Comparison of ENCODE assay signal across 8 cellular contexts in the genomic region with DNA sequence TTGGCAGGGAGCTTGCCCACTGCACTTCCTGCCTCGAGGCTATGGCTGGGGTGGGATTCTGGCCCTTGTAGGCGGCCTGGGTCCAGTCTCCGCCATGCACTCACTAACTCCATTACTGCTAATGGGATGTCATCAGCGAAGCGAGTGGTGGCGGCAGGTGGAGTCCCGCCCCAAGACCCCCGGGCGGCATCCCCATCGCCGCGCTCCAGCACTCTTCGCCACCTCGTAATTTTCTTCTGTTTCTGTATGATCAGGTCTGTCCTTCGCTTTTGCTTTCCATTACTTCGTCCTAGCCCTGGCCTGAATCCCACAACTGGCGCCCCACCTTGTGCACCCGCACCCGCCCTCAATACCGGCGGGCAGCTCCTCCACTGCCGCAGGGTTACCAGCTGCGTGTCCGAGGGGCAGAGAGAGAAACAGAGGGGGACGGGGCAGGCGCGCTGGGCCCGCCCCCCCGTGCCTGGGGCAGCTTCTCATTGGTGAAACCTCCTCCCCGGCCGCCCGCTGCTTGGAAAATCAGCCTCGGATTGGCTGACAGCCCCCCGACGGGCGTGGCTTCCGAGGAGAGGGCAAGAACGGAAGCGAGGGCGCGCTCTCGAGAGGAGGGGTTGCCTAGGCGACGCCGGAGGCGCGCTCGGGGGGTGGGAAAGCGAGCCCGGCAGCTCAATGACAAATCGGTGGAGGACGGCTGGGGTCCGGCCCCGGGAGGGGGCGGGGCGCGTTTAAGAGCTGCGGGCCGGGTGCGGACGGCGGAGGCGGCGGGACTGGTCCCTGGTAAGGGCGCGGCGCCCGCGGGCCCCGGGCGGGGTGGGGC. TPM values are rescaled to one million over a fixed set of nuclear protein-coding genes. Genes with fewer than 3 reads are reported as not detected.
DNase-seq lines count a peak whose midpoint lies in the region; FAIRE-seq and TF ChIP-seq lines count a peak whose summit lies in the region.

A gene with protein sequence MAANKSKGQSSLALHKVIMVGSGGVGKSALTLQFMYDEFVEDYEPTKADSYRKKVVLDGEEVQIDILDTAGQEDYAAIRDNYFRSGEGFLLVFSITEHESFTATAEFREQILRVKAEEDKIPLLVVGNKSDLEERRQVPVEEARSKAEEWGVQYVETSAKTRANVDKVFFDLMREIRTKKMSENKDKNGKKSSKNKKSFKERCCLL (plus strand): TSS at position 646 of the 814 bp plus-strand sequence. CDS start 25,813 bp downstream, outside the sequence.

- FAIRE-seq in frontal cortex (lab: Jason Lieb, UNC) = no peak

- H3K9me3 ChIP-seq in neutrophil = no peaks in the 10 kb centered on the region

- no peaks in the 10 kb centered on the region for H3K9me3 Mint-ChIP-seq in activated naive CD4-positive, alpha-beta T cell treated with anti-CD3 and anti-CD28 coated beads for 36 hours

- peaks cover 56 to 57% of the 10 kb centered on the region in 2 experiments for H3K4me1 ChIP-seq in neutrophil (ENCODE audit: control insufficient read depth in 1 of 2, insufficient read depth in 1 of 2, low read depth in 1 of 2, low read length in 1 of 2)

- intact Hi-C loops in activated naive CD4-positive, alpha-beta T cell treated with anti-CD3 and anti-CD28 coated beads for 36 hours (cut with micrococcal nuclease) = loop anchor here (1.0 to 10.0 kb wide), 11 partner anchors 20 to 1484 kb away; partner anchors contain the start of genes C2orf76, DBI, EPB41L5 and NIFK

- H3K4me3 ChIP-seq in HFF-Myc (replicated peaks; ENCODE audit: low read depth, low read length) (peak within 1 kb of the TSS; percentile 83), neutrophil (ENCODE audit: low read depth in 1 of 2, low read length in 1 of 2) (peak within 1 kb of the TSS; percentile 77 to 80)

- H3K4me1 Mint-ChIP-seq in activated naive CD4-positive, alpha-beta T cell treated with anti-CD3 and anti-CD28 coated beads for 36 hours (ENCODE audit: low read depth) = peaks cover 39% of the 10 kb centered on the region

- H3K27me3 ChIP-seq in neutrophil = no peaks in the 10 kb centered on the region

- peak within 1 kb of the TSS; percentile 96 for H3K4me3 Mint-ChIP-seq in activated naive CD4-positive, alpha-beta T cell treated with anti-CD3 and anti-CD28 coated beads for 36 hours

- H3K27ac ChIP-seq in neutrophil (peak within 1 kb of the TSS; percentile 100), substantia nigra (ENCODE audit: low read depth, low read length, poor library complexity, severe bottlenecking) (peak within 1 kb of the TSS; percentile 74)

- DNase-seq in GM03348 (ENCODE audit: low spot score) (peak; percentile 100), HFF-Myc (ENCODE audit: extremely low read depth, low read depth) (peak; percentile 87), NAMALWA (ENCODE audit: low spot score) (peak; percentile 97), SK-N-DZ (ENCODE audit: low spot score) (peak; percentile 97), frontal cortex (ENCODE audit: low spot score in 2 of 2) (peak; percentile 99), substantia nigra (lab: John Stamatoyannopoulos, UW) (peak; percentile 82 to 100 (median 98))
- DNase-seq in activated naive CD4-positive, alpha-beta T cell treated with anti-CD3 and anti-CD28 coated beads for 36 hours = peak; percentile 99

- H3K27me3 Mint-ChIP-seq in activated naive CD4-positive, alpha-beta T cell treated with anti-CD3 and anti-CD28 coated beads for 36 hours (ENCODE audit: low read depth) = no peaks in the 10 kb centered on the region

- peak within 1 kb of the TSS; percentile 74 for H3K27ac Mint-ChIP-seq in activated naive CD4-positive, alpha-beta T cell treated with anti-CD3 and anti-CD28 coated beads for 36 hours

- no peaks in the 10 kb centered on the region for H3K36me3 Mint-ChIP-seq in activated naive CD4-positive, alpha-beta T cell treated with anti-CD3 and anti-CD28 coated beads for 36 hours (ENCODE audit: low read depth)

- no peak for TF ChIP-seq CTCF in HFF-Myc (IDR thresholded peaks at IDR 0.05; ENCODE audit: low read depth, low read length, missing control alignments)
- no peak for TF ChIP-seq CTCF in neutrophil (IDR thresholded peaks at IDR 0.05)

- CTCF ChIA-PET in activated naive CD4-positive, alpha-beta T cell treated with anti-CD3 and anti-CD28 coated beads for 36 hours (lab: Charles Lee) = interaction anchor here (1.2 to 3.9 kb wide), 2 partner anchors 25 to 60 kb away, joined by 3 to 30 read pairs; no protein-coding TSS in a partner anchor

- no peaks in the 10 kb centered on the region for H3K36me3 ChIP-seq in neutrophil

RNA-seq across cellular contexts. Expression of the gene that starts here (rescaled TPM):
- polyA plus RNA-seq in SK-N-DZ (2014; cell fraction: cytosol; rRNA removed) = 11.0 and 14.1 TPM in 2 replicates
- 4.6 and 6.6 TPM in 2 replicates for polyA plus RNA-seq in SK-N-DZ (2014; cell fraction: nucleus; rRNA removed)
- total RNA-seq in activated naive CD4-positive, alpha-beta T cell treated with anti-CD3 and anti-CD28 coated beads for 36 hours = 10 to 100 TPM; 16.4 to 19.3 TPM
- 39.9 TPM for total RNA-seq in frontal cortex

Comparison
In these comparisons a context has a peak if more than half of its experiments do, and no peak if none do; other contexts are left out.
1. Peak in every context shown above with its lines: DNase-seq, H3K4me3 ChIP-seq and H3K27ac ChIP-seq.